ENCODE assay signal across 23 cellular contexts in the genomic region with DNA sequence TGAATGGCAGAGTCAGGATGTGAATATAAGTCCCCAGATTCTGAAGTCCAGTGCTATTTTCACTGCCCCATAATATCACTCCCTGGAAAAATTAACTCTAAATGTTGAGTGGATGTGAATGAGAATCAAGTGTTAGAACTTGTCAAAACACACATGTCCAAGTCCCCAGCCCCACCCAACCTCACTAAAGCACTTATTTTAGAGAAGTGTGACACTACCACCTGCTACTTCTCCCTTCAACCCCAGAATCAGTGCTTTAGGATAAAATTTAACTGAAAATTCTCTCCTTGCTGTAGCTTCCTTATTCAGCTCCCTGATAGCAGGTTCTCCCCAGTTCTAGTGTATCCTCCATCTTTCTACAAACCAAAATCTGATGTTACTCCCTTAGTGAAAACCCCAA.
"Had no signal": no experiment of that assay in that cellular context is flagged by ENCODE, and none has a peak within 500 bp of the region (broad histone marks: within the 10 kb centered on the region; RNA-seq: fewer than 3 reads in every experiment).

No MANE protein-coding gene starts in this region.

- H3K27me3 ChIP-seq: heart left ventricle, ovary, right atrium auricular region, spleen, thyroid gland, upper lobe of right lung had no signal

- H3K36me3 ChIP-seq: heart left ventricle, lower lobe of right lung, ovary, right atrium auricular region, spleen, thyroid gland, upper lobe of right lung had no signal

- H3K27me3 Mint-ChIP-seq: naive thymus-derived CD8-positive, alpha-beta T cell; stimulated activated naive CD8-positive, alpha-beta T cell treated with anti-CD3 and anti-CD28 coated beads, Interleukin-15, Interleukin-2, amounts not matched to agents 100 ng/mL and 50 ng/mL, for 24 hours had no signal

- H3K4me3 Mint-ChIP-seq: endodermal cell; stimulated activated naive CD8-positive, alpha-beta T cell treated with anti-CD3 and anti-CD28 coated beads, Interleukin-15, Interleukin-2, amounts not matched to agents 100 ng/mL and 50 ng/mL, for 24 hours; T-helper 1 cell treated with Interleukin-12 subunit alpha and Interleukin-12 subunit beta and Interleukin-4 antibody, amounts not matched to agents 30 μg/mL and 1 μg/mL, for 36 hours had no signal

- H3K27ac ChIP-seq: coronary artery, heart left ventricle, lower lobe of right lung, ovary, psoas muscle, right atrium auricular region, thyroid gland, upper lobe of right lung had no signal

- H3K27ac Mint-ChIP-seq: activated naive CD4-positive, alpha-beta T cell treated with anti-CD3 and anti-CD28 coated beads, Interleukin-2, amount 50 U/mL, for 72 hours; endodermal cell; stimulated activated naive CD8-positive, alpha-beta T cell treated with anti-CD3 and anti-CD28 coated beads, Interleukin-15, Interleukin-2, amounts not matched to agents 100 ng/mL and 50 ng/mL, for 24 hours; T-helper 1 cell treated with Interleukin-12 subunit alpha and Interleukin-12 subunit beta and Interleukin-4 antibody, amounts not matched to agents 30 μg/mL and 1 μg/mL, for 36 hours had no signal

- H3K4me1 Mint-ChIP-seq: endodermal cell had no signal

- H3K9me3 ChIP-seq: lower lobe of right lung, ovary, psoas muscle, right atrium auricular region, thyroid gland, upper lobe of right lung had no signal

- ATAC-seq: activated naive CD4-positive, alpha-beta T cell treated with anti-CD3 and anti-CD28 coated beads, Interleukin-2, amount 50 U/mL, for 72 hours; heart left ventricle; lower lobe of right lung; naive thymus-derived CD8-positive, alpha-beta T cell; psoas muscle had no signal

- H3K4me3 ChIP-seq: coronary artery, heart left ventricle, lower lobe of right lung, ovary, psoas muscle, right atrium auricular region, spleen, thyroid gland, upper lobe of right lung had no signal

- DNase-seq: activated CD4-positive, alpha-beta T cell treated with anti-CD3 and anti-CD28 coated beads for 4 hours; activated CD4-positive, alpha-beta T cell treated with anti-CD3 and anti-CD28 coated beads, Interleukin-2, amount 50 U/mL, for 48 hours; activated CD4-positive, CD25-positive, alpha-beta regulatory T cell; activated gamma-delta T cell; amygdala; cerebellar nuclear complex; endodermal cell; heart left ventricle; kidney; lower lobe of right lung; naive thymus-derived CD8-positive, alpha-beta T cell; ovary; psoas muscle; spleen; stimulated activated CD4-positive, alpha-beta T cell treated with anti-CD3 and anti-CD28 coated beads, Interleukin-4, amount 100 ng/mL, for 1 hour; substantia nigra; thyroid gland; upper lobe of right lung had no signal
